21 cellular contexts compared by ENCODE assay signal in genomic region chr22:46479046-46479445, GRCh38.
"Had no signal": no experiment of that assay in that cellular context is flagged by ENCODE, and none has a peak within 500 bp of the region (broad histone marks: within the 10 kb centered on the region; RNA-seq: fewer than 3 reads in every experiment).

No MANE protein-coding gene starts in this region.

- H3K9me3 ChIP-seq: lower lobe of right lung, prostate gland, testis, upper lobe of left lung had no signal

- H3K4me3 ChIP-seq: cardiac muscle cell, hepatocyte, lower lobe of right lung, prostate gland, skin epidermis, testis, upper lobe of left lung had no signal

- H3K27me3 Mint-ChIP-seq: natural killer cell treated with Interleukin-12 subunit alpha and Interleukin-12 subunit beta and Interleukin-15 and Interleukin-18, amount 100 ng/mL, for 72 hours had no signal

- DNase-seq: activated B cell treated with CpG ODN at 0.5 μM for 24 hours; activated CD4-positive, alpha-beta memory T cell treated with anti-CD3 and anti-CD28 coated beads, Interleukin-2, amount 10 ng/mL, durations not matched to agents 7 days and 5 days; activated CD4-positive, alpha-beta T cell treated with anti-CD3 and anti-CD28 coated beads for 4 hours; activated CD8-positive, alpha-beta memory T cell treated with anti-CD3 and anti-CD28 coated beads, Interleukin-2, amount 10 ng/mL, durations not matched to agents 7 days and 5 days; activated naive CD8-positive, alpha-beta T cell treated with anti-CD3 and anti-CD28 coated beads for 36 hours; amniotic stem cell; effector memory CD4-positive, alpha-beta T cell; foreskin fibroblast; lower lobe of right lung; right cardiac atrium; stimulated activated CD4-positive, alpha-beta T cell treated with anti-CD3 and anti-CD28 coated beads, Interleukin-4, amount 100 ng/mL, for 1 hour; testis; upper lobe of left lung had no signal

- ATAC-seq: activated CD8-positive, alpha-beta memory T cell treated with anti-CD3 and anti-CD28 coated beads, Interleukin-2, amount 10 ng/mL, durations not matched to agents 7 days and 5 days; lower lobe of right lung; natural killer cell treated with Interleukin-12 subunit alpha and Interleukin-12 subunit beta and Interleukin-15 and Interleukin-18, amount 100 ng/mL, for 72 hours; right cardiac atrium had no signal

- H2AFZ ChIP-seq: hepatocyte had no signal

- H3K36me3 ChIP-seq: cardiac muscle cell, lower lobe of right lung, prostate gland, upper lobe of left lung had no signal

- H3K36me3 Mint-ChIP-seq: activated CD8-positive, alpha-beta memory T cell treated with anti-CD3 and anti-CD28 coated beads, Interleukin-2, amount 10 ng/mL, durations not matched to agents 7 days and 5 days; natural killer cell treated with Interleukin-12 subunit alpha and Interleukin-12 subunit beta and Interleukin-15 and Interleukin-18, amount 100 ng/mL, for 72 hours had no signal

- H3K27ac ChIP-seq: cardiac muscle cell, hepatocyte, lower lobe of right lung, testis had no signal

- FAIRE-seq: islet of Langerhans had no signal

- H3K4me2 ChIP-seq: hepatocyte had no signal

- H3K4me3 Mint-ChIP-seq: activated B cell treated with CpG ODN at 0.5 μM for 24 hours; activated CD4-positive, alpha-beta memory T cell treated with anti-CD3 and anti-CD28 coated beads, Interleukin-2, amount 10 ng/mL, durations not matched to agents 7 days and 5 days; activated CD8-positive, alpha-beta memory T cell treated with anti-CD3 and anti-CD28 coated beads, Interleukin-2, amount 10 ng/mL, durations not matched to agents 7 days and 5 days; activated naive CD8-positive, alpha-beta T cell treated with anti-CD3 and anti-CD28 coated beads for 36 hours; dendritic cell treated with granulocyte-macrophage colony-stimulating factor and Interleukin-4, amounts not matched to agents 40 ng/mL and 50 ng/mL, for 4 days; mesothelial cell of epicardium; natural killer cell treated with Interleukin-12 subunit alpha and Interleukin-12 subunit beta and Interleukin-15 and Interleukin-18, amount 100 ng/mL, for 72 hours had no signal

- H3K4me1 ChIP-seq: prostate gland, testis had no signal

- H3K27me3 ChIP-seq: cardiac muscle cell, hepatocyte, testis, upper lobe of left lung had no signal

- H3K9me3 Mint-ChIP-seq: activated CD4-positive, alpha-beta memory T cell treated with anti-CD3 and anti-CD28 coated beads, Interleukin-2, amount 10 ng/mL, durations not matched to agents 7 days and 5 days; natural killer cell treated with Interleukin-12 subunit alpha and Interleukin-12 subunit beta and Interleukin-15 and Interleukin-18, amount 100 ng/mL, for 72 hours had no signal

- H3K79me2 ChIP-seq: hepatocyte had no signal

- H3K27ac Mint-ChIP-seq: activated B cell treated with CpG ODN at 0.5 μM for 24 hours; activated CD4-positive, alpha-beta memory T cell treated with anti-CD3 and anti-CD28 coated beads, Interleukin-2, amount 10 ng/mL, durations not matched to agents 7 days and 5 days; activated CD8-positive, alpha-beta memory T cell treated with anti-CD3 and anti-CD28 coated beads, Interleukin-2, amount 10 ng/mL, durations not matched to agents 7 days and 5 days; activated naive CD8-positive, alpha-beta T cell treated with anti-CD3 and anti-CD28 coated beads for 36 hours; dendritic cell treated with granulocyte-macrophage colony-stimulating factor and Interleukin-4, amounts not matched to agents 40 ng/mL and 50 ng/mL, for 4 days; mesothelial cell of epicardium had no signal
